Comparison of ENCODE assay signal across 15 cellular contexts in the genomic region with DNA sequence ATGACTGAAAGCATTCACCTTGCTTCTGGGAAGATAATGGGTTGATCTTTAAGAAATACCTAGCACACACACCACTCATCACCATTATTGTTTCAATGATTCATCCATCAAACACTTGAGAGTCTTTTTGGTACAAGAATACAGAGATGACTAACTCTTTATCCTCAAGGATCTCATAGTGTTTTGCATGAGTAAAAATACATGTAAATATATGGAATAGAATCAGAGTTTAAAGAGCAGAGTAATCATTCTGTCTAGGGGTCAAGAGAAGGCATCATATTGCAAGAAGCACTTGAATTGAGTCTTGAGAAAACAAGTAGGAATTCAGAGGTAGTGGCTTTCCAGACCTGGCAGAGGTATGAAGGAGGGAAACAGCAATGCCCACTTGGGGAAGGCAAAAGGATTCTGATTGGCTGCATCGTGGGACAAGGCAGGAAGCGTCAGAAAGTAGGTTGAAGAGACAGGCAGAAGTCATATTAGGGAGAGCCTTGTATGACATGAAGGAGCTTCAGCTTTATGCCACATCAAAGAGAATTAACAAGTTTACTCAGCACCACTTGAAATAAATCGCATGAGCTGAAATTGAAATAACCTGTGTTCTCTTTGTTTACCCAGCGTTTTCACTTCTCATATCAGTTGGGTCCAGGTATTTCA.
DNase-seq lines count a peak whose midpoint lies in the region; ATAC-seq and TF ChIP-seq lines count a peak whose summit lies in the region.
"Had no signal": no experiment of that assay in that cellular context is flagged by ENCODE, and none has a peak within 500 bp of the region (broad histone marks: within the 10 kb centered on the region; RNA-seq: fewer than 3 reads in every experiment).

No MANE protein-coding gene starts in this region.

- H3K27me3 Mint-ChIP-seq in CD4-positive, alpha-beta memory T cell = no peaks in the 10 kb centered on the region
- H3K27me3 Mint-ChIP-seq: B cell had no signal

- TF ChIP-seq CTCF in epithelial cell of esophagus (IDR thresholded peaks at IDR 0.05; ENCODE audit: insufficient read depth, low read depth, low read length, missing control alignments) = no peak

- POLR2A ChIA-PET in CD4-positive, alpha-beta memory T cell (lab: Charles Lee; ENCODE audit: partially characterized antibody) = no interaction called here

- no peak overlapping the region for H3K4me3 Mint-ChIP-seq in CD4-positive, alpha-beta memory T cell
- H3K4me3 Mint-ChIP-seq: B cell, mesothelial cell of epicardium had no signal

- no peak overlapping the region for H3K27ac Mint-ChIP-seq in activated naive CD4-positive, alpha-beta T cell treated with anti-CD3 and anti-CD28 coated beads, Interleukin-2, amount 50 U/mL, for 72 hours
- no peak overlapping the region for H3K27ac Mint-ChIP-seq in CD4-positive, alpha-beta memory T cell
- H3K27ac Mint-ChIP-seq: activated T-helper 2 cell treated with anti-CD3 and anti-CD28 coated beads, Interferon-gamma antibody, Interleukin-2, Interleukin-4, amounts not matched to agents 10 μg/mL and 5 μg/mL and 100 μg/mL, durations not matched to agents 14 hours and 24 hours and 36 hours; B cell; mesothelial cell of epicardium had no signal

- CTCF ChIA-PET in CD4-positive, alpha-beta memory T cell (lab: Charles Lee; ENCODE audit: partially characterized antibody) = no interaction called here

- H3K4me1 Mint-ChIP-seq in CD4-positive, alpha-beta memory T cell = no peaks in the 10 kb centered on the region
- H3K4me1 Mint-ChIP-seq: B cell, mesothelial cell of epicardium had no signal

- no peaks in the 10 kb centered on the region for H3K4me1 ChIP-seq in CD4-positive, alpha-beta memory T cell (ENCODE audit: insufficient read depth, low read length)

- H3K9me3 ChIP-seq in CD4-positive, alpha-beta memory T cell (ENCODE audit: control insufficient read depth in 1 of 2, low read length in 2 of 2) = no peaks in the 10 kb centered on the region

- peaks cover 8 to 12% of the 10 kb centered on the region in 2 donors for H3K9me3 Mint-ChIP-seq in activated naive CD4-positive, alpha-beta T cell treated with anti-CD3 and anti-CD28 coated beads, Interleukin-2, amount 50 U/mL, for 72 hours
- peaks cover 0 to 4% (median 2%) of the 10 kb centered on the region in 8 donors for H3K9me3 Mint-ChIP-seq in CD4-positive, alpha-beta memory T cell

- H3K4me3 ChIP-seq in epithelial cell of esophagus (ENCODE audit: low read length) = no peak overlapping the region
- no peak overlapping the region for H3K4me3 ChIP-seq in CD4-positive, alpha-beta memory T cell (ENCODE audit: low read length in 2 of 2)

- ATAC-seq in activated naive CD4-positive, alpha-beta T cell treated with anti-CD3 and anti-CD28 coated beads, Interleukin-2, amount 50 U/mL, for 72 hours = no peak
- no peak for ATAC-seq in GM18858 (IDR thresholded peaks at IDR 0.05; ENCODE audit: unreplicated experiment)

- H3K36me3 ChIP-seq in CD4-positive, alpha-beta memory T cell (ENCODE audit: insufficient read depth, low read length) = no peaks in the 10 kb centered on the region

- H3K27ac ChIP-seq in CD4-positive, alpha-beta memory T cell (ENCODE audit: low read depth, low read length) = no peak overlapping the region

- no peaks in the 10 kb centered on the region for H3K27me3 ChIP-seq in CD4-positive, alpha-beta memory T cell (ENCODE audit: insufficient read depth, low read length)

- peak; percentile 58 for DNase-seq in EL
- DNase-seq in NCI-H510A treated with DMSO at 0.1 percent for 48 hours (lab: John Stamatoyannopoulos, UW) = peak; percentile 84
- DNase-seq in epithelial cell of esophagus (ENCODE audit: low read depth) = peak; percentile 80
- peak; percentile 18 for DNase-seq in non-pigmented ciliary epithelial cell (ENCODE audit: low read depth)
- no peak for DNase-seq in activated naive CD4-positive, alpha-beta T cell treated with anti-CD3 and anti-CD28 coated beads, Interleukin-2, amount 50 U/mL, for 72 hours (ENCODE audit: low spot score in 2 of 2)
- no peak for DNase-seq in CD4-positive, alpha-beta memory T cell
- no peak for DNase-seq in dermis blood vessel endothelial cell
- DNase-seq: activated CD4-positive, CD25-positive, alpha-beta regulatory T cell; head of caudate nucleus; NCI-H2107; T-helper 1 cell had no signal

- intact Hi-C loops in CD4-positive, alpha-beta memory T cell (cut with micrococcal nuclease) = no loop called here

- H3K36me3 Mint-ChIP-seq in activated naive CD4-positive, alpha-beta T cell treated with anti-CD3 and anti-CD28 coated beads, Interleukin-2, amount 50 U/mL, for 72 hours = no peaks in the 10 kb centered on the region
- H3K36me3 Mint-ChIP-seq in CD4-positive, alpha-beta memory T cell = no peaks in the 10 kb centered on the region
- H3K36me3 Mint-ChIP-seq: mesothelial cell of epicardium had no signal

Comparison
In these comparisons a context has a peak if more than half of its experiments do, and no peak if none do; other contexts are left out.
1. DNase-seq: peak in EL (single experiment), NCI-H510A treated with DMSO at 0.1 percent for 48 hours (single experiment), epithelial cell of esophagus (single experiment) and non-pigmented ciliary epithelial cell (single experiment); none in activated naive CD4-positive, alpha-beta T cell treated with anti-CD3 and anti-CD28 coated beads, Interleukin-2, amount 50 U/mL, for 72 hours (0 of 2), CD4-positive, alpha-beta memory T cell (0 of 5) and dermis blood vessel endothelial cell (single experiment).